Comparison of ENCODE assay signal across 19 cellular contexts in genomic region chr6:46996860-46997641, GRCh38. TPM values are rescaled to one million over a fixed set of nuclear protein-coding genes. Genes with fewer than 3 reads are reported as not detected.
DNase-seq lines count a peak whose midpoint lies in the region; ATAC-seq, FAIRE-seq and TF ChIP-seq lines count a peak whose summit lies in the region.
"Had no signal": no experiment of that assay in that cellular context is flagged by ENCODE, and none has a peak within 500 bp of the region (broad histone marks: within the 10 kb centered on the region; RNA-seq: fewer than 3 reads in every experiment).

No MANE protein-coding gene starts in this region.

- H4K20me1 ChIP-seq in astrocyte (ENCODE audit: insufficient read depth, low read length) = no peaks in the 10 kb centered on the region
- H4K20me1 ChIP-seq in hepatocyte (ENCODE audit: insufficient read depth, poor library complexity, severe bottlenecking) = no peaks in the 10 kb centered on the region

- intact Hi-C loops in psoas muscle (cut with DNase I) (no loop called here), sigmoid colon (cut with DNase I) (no loop called here)

- no peaks in the 10 kb centered on the region for H3K9me2 ChIP-seq in hepatocyte (replicated peaks; ENCODE audit: insufficient read depth)

- H3K9me3 Mint-ChIP-seq in astrocyte (ENCODE audit: unreplicated experiment) = peaks cover 7% of the 10 kb centered on the region
- H3K9me3 Mint-ChIP-seq: CD4-positive, alpha-beta T cell had no signal

- H3K36me3 ChIP-seq in astrocyte (ENCODE audit: insufficient read depth, low read length) (no peaks in the 10 kb centered on the region), hepatocyte (replicated peaks; ENCODE audit: insufficient read depth, low read depth) (no peaks in the 10 kb centered on the region), psoas muscle (ENCODE audit: insufficient read depth in 1 of 2, low read depth in 1 of 2) (no peaks in the 10 kb centered on the region), sigmoid colon (no peaks in the 10 kb centered on the region)

- DNase-seq in LoVo (ENCODE audit: low spot score) (peak; percentile 80), astrocyte (ENCODE audit: low read depth) (no peak), hepatocyte (ENCODE audit: low spot score) (peak; percentile 67), renal cortical epithelial cell (ENCODE audit: low read depth) (peak; percentile 61), psoas muscle (no peak), activated gamma-delta T cell treated with Interleukin-2 at 50 U/mL for 16 hours (no peak), T-helper 9 cell (no peak), sigmoid colon (no peak)
- DNase-seq: ACHN; CD4-positive, alpha-beta T cell; NCI-H1436 treated with DMSO at 0.1 percent for 48 hours; NCI-H2081; NCI-H2227 treated with DMSO at 0.1 percent for 48 hours; NCI-H524 treated with DMSO at 0.1 percent for 48 hours had no signal

- H3K9me3 ChIP-seq in astrocyte (ENCODE audit: insufficient read depth, low read depth, low read length) (no peaks in the 10 kb centered on the region), hepatocyte (ENCODE audit: low read depth) (no peaks in the 10 kb centered on the region), psoas muscle (no peaks in the 10 kb centered on the region), sigmoid colon (no peaks in the 10 kb centered on the region)

- peaks cover 55% of the 10 kb centered on the region for H3K4me1 Mint-ChIP-seq in astrocyte (ENCODE audit: low read depth, unreplicated experiment)

- no peak overlapping the region for H3K4me3 ChIP-seq in astrocyte (ENCODE audit: insufficient read depth, low read depth, low read length)
- H3K4me3 ChIP-seq in hepatocyte = no peak overlapping the region
- H3K4me3 ChIP-seq in psoas muscle = no peak overlapping the region
- H3K4me3 ChIP-seq in sigmoid colon = no peak overlapping the region

- H2AFZ ChIP-seq in astrocyte (ENCODE audit: low read depth, low read length) (no peak overlapping the region), hepatocyte (no peak overlapping the region)

- H3K36me3 Mint-ChIP-seq in astrocyte (ENCODE audit: low read depth, unreplicated experiment) = no peaks in the 10 kb centered on the region

- H3K27me3 Mint-ChIP-seq in astrocyte (ENCODE audit: low read depth, unreplicated experiment) = no peaks in the 10 kb centered on the region

- TF ChIP-seq POLR2A in sigmoid colon (IDR thresholded peaks at IDR 0.05) = no peak

- no peak overlapping the region for H3K27ac Mint-ChIP-seq in astrocyte (ENCODE audit: unreplicated experiment)
- H3K27ac Mint-ChIP-seq: CD4-positive, alpha-beta T cell had no signal

- H3K4me1 ChIP-seq in astrocyte (ENCODE audit: insufficient read depth, low read length) = peaks cover 20% of the 10 kb centered on the region
- peaks cover 22% of the 10 kb centered on the region for H3K4me1 ChIP-seq in hepatocyte (ENCODE audit: insufficient read depth)
- no peaks in the 10 kb centered on the region for H3K4me1 ChIP-seq in psoas muscle
- no peaks in the 10 kb centered on the region for H3K4me1 ChIP-seq in sigmoid colon

- no peak overlapping the region for H3K4me3 Mint-ChIP-seq in astrocyte (ENCODE audit: unreplicated experiment)
- H3K4me3 Mint-ChIP-seq: CD4-positive, alpha-beta T cell had no signal

- WGBS in hepatocyte (ENCODE audit: low lambda C conversion rate, missing lambda C conversion rate) = 59% methylated on average over 1 of the region's 1 CpG
- WGBS in psoas muscle, 3 donors = 69 to 71% (median 69%) methylated on average over 1 of the region's 1 CpG
- 30 to 57% methylated on average over 1 of the region's 1 CpG for WGBS in sigmoid colon, 2 donors

- H3K27me3 ChIP-seq in astrocyte (ENCODE audit: insufficient read depth, low read length) = no peaks in the 10 kb centered on the region
- no peaks in the 10 kb centered on the region for H3K27me3 ChIP-seq in hepatocyte
- H3K27me3 ChIP-seq in psoas muscle (ENCODE audit: insufficient read depth in 3 of 3, low read length in 2 of 3) = no peaks in the 10 kb centered on the region
- no peaks in the 10 kb centered on the region for H3K27me3 ChIP-seq in sigmoid colon

- peak; percentile 45 for FAIRE-seq in astrocyte (lab: Jason Lieb, UNC)
- FAIRE-seq: D721Med had no signal

- no peak overlapping the region for H3K9ac ChIP-seq in astrocyte (ENCODE audit: low read length)

- no peak overlapping the region for H3K27ac ChIP-seq in astrocyte (ENCODE audit: low read depth, low read length)
- peak overlapping the region; percentile 91 for H3K27ac ChIP-seq in hepatocyte
- H3K27ac ChIP-seq in psoas muscle = no peak overlapping the region
- H3K27ac ChIP-seq in sigmoid colon = no peak overlapping the region

- no peak for ATAC-seq in psoas muscle

- no peak overlapping the region for H3K4me2 ChIP-seq in astrocyte (ENCODE audit: low read length)
- no peak overlapping the region for H3K4me2 ChIP-seq in hepatocyte

- no peak for TF ChIP-seq CTCF in astrocyte (IDR thresholded peaks at IDR 0.05; ENCODE audit: insufficient read depth, low read depth, low read length)
- no peak for TF ChIP-seq CTCF in hepatocyte (IDR thresholded peaks at IDR 0.05; ENCODE audit: poor library complexity)
- TF ChIP-seq CTCF in psoas muscle (IDR thresholded peaks at IDR 0.05) = no peak
- TF ChIP-seq CTCF in sigmoid colon (IDR thresholded peaks at IDR 0.05) = no peak

- no peaks in the 10 kb centered on the region for H3K79me2 ChIP-seq in astrocyte (ENCODE audit: insufficient read depth, low read length)
- H3K79me2 ChIP-seq in hepatocyte = no peaks in the 10 kb centered on the region

- no peak for TF ChIP-seq EP300 in sigmoid colon (IDR thresholded peaks at IDR 0.05)

RNA-seq across cellular contexts. Expression of gene ADGRF1, which starts 45.1 kb away (rescaled TPM):
- total RNA-seq in astrocyte (0.05 and 0.25 TPM in 2 replicates), hepatocyte (1.5 and 2.8 TPM in 2 replicates), renal cortical epithelial cell (18.3 and 36.6 TPM in 2 replicates), psoas muscle (not detected), sigmoid colon (not detected)
- polyA plus RNA-seq in hepatocyte (0.32 and 1.7 TPM in 2 replicates), psoas muscle (not detected), sigmoid colon (1 to 10 TPM in 1 of 3 donors, under 1 TPM in 1, not detected in 1; 0.46 to 1.0 TPM)
- total RNA-seq: CD4-positive, alpha-beta T cell; Daoy; LHCN-M2; OCI-LY7; SK-MEL-5 had no signal

Comparison
In these comparisons a context has a peak if more than half of its experiments do, and no peak if none do; other contexts are left out.
1. DNase-seq: peak in LoVo (single experiment), hepatocyte (single experiment) and renal cortical epithelial cell (single experiment); none in astrocyte (single experiment), psoas muscle (0 of 2), activated gamma-delta T cell treated with Interleukin-2 at 50 U/mL for 16 hours (single experiment), T-helper 9 cell (single experiment) and sigmoid colon (single experiment).